39 cellular contexts compared by ENCODE assay signal in genomic region chr9:1157836-1158235, GRCh38.
"Had no signal": no experiment of that assay in that cellular context is flagged by ENCODE, and none has a peak within 500 bp of the region (broad histone marks: within the 10 kb centered on the region; RNA-seq: fewer than 3 reads in every experiment).

No MANE protein-coding gene starts in this region.

- H3K27me3 ChIP-seq: adrenal gland, ascending aorta, body of pancreas, brain microvascular endothelial cell, breast epithelium, cardiac muscle cell, colonic mucosa had no signal

- FAIRE-seq: astrocyte, bronchial epithelial cell, colon had no signal

- H3K9me3 ChIP-seq: adrenal gland, ascending aorta, body of pancreas, breast epithelium, colonic mucosa had no signal

- H3K4me3 ChIP-seq: adrenal gland, ascending aorta, body of pancreas, breast epithelium, cardiac muscle cell, colonic mucosa had no signal

- H3K36me3 ChIP-seq: adrenal gland, ascending aorta, brain microvascular endothelial cell, breast epithelium, cardiac muscle cell, colonic mucosa had no signal

- H3K4me1 Mint-ChIP-seq: activated naive CD4-positive, alpha-beta T cell treated with anti-CD3 and anti-CD28 coated beads, Interleukin-2, amount 10 ng/mL, durations not matched to agents 7 days and 5 days; activated naive CD4-positive, alpha-beta T cell treated with anti-CD3 and anti-CD28 coated beads, Interleukin-2, amount 50 U/mL, for 24 hours; activated naive CD8-positive, alpha-beta T cell treated with anti-CD3 and anti-CD28 coated beads for 36 hours; activated naive CD8-positive, alpha-beta T cell treated with anti-CD3 and anti-CD28 coated beads, Interleukin-2, amount 10 ng/mL, durations not matched to agents 7 days and 5 days; activated naive CD8-positive, alpha-beta T cell treated with anti-CD3 and anti-CD28 coated beads, Interleukin-2, amount 50 U/mL, for 24 hours; activated T-helper 17 cell treated with anti-CD3 and anti-CD28 coated beads, Interleukin-2, amount 50 U/mL, for 72 hours; brain; central memory CD8-positive, alpha-beta T cell had no signal

- H3K4me3 Mint-ChIP-seq: activated naive CD4-positive, alpha-beta T cell treated with anti-CD3 and anti-CD28 coated beads for 36 hours; activated naive CD4-positive, alpha-beta T cell treated with anti-CD3 and anti-CD28 coated beads, Interleukin-2, amount 10 ng/mL, durations not matched to agents 7 days and 5 days; activated naive CD4-positive, alpha-beta T cell treated with anti-CD3 and anti-CD28 coated beads, Interleukin-2, amount 50 U/mL, for 24 hours; activated naive CD8-positive, alpha-beta T cell; activated naive CD8-positive, alpha-beta T cell treated with anti-CD3 and anti-CD28 coated beads for 36 hours; activated naive CD8-positive, alpha-beta T cell treated with anti-CD3 and anti-CD28 coated beads, Interleukin-2, amount 10 ng/mL, durations not matched to agents 7 days and 5 days; activated naive CD8-positive, alpha-beta T cell treated with anti-CD3 and anti-CD28 coated beads, Interleukin-2, amount 50 U/mL, for 24 hours; activated T-cell treated with anti-CD3 and anti-CD28 coated beads, Interleukin-2, amount 50 U/mL, for 4 hours; activated T-cell treated with anti-CD3 and anti-CD28 coated beads, Interleukin-2, amount 50 U/mL, for 72 hours; activated T-helper 1 cell treated with anti-CD3 and anti-CD28 coated beads, Interleukin-12 subunit alpha, Interleukin-12 subunit beta, Interleukin-2, Interleukin-4 antibody, amounts not matched to agents 30 ng/mL and 10 ng/mL and 1 ng/mL, durations not matched to agents 14 hours and 24 hours and 36 hours; activated T-helper 17 cell treated with anti-CD3 and anti-CD28 coated beads, Interleukin-2, amount 50 U/mL, for 72 hours; brain; central memory CD8-positive, alpha-beta T cell had no signal

- H3K27ac Mint-ChIP-seq: activated naive CD4-positive, alpha-beta T cell treated with anti-CD3 and anti-CD28 coated beads for 36 hours; activated naive CD4-positive, alpha-beta T cell treated with anti-CD3 and anti-CD28 coated beads, Interleukin-2, amount 10 ng/mL, durations not matched to agents 7 days and 5 days; activated naive CD4-positive, alpha-beta T cell treated with anti-CD3 and anti-CD28 coated beads, Interleukin-2, amount 50 U/mL, for 24 hours; activated naive CD4-positive, alpha-beta T cell treated with anti-CD3 and anti-CD28 coated beads, Interleukin-2, amount 50 U/mL, for 72 hours; activated naive CD8-positive, alpha-beta T cell; activated naive CD8-positive, alpha-beta T cell treated with anti-CD3 and anti-CD28 coated beads for 36 hours; activated naive CD8-positive, alpha-beta T cell treated with anti-CD3 and anti-CD28 coated beads, Interleukin-2, amount 10 ng/mL, durations not matched to agents 7 days and 5 days; activated naive CD8-positive, alpha-beta T cell treated with anti-CD3 and anti-CD28 coated beads, Interleukin-2, amount 50 U/mL, for 24 hours; activated T-cell treated with anti-CD3 and anti-CD28 coated beads, Interleukin-2, amount 50 U/mL, for 72 hours; activated T-helper 1 cell treated with anti-CD3 and anti-CD28 coated beads, Interleukin-12 subunit alpha, Interleukin-12 subunit beta, Interleukin-2, Interleukin-4 antibody, amounts not matched to agents 30 ng/mL and 10 ng/mL and 1 ng/mL, durations not matched to agents 14 hours and 24 hours and 36 hours; activated T-helper 17 cell treated with anti-CD3 and anti-CD28 coated beads, Interleukin-2, amount 50 U/mL, for 72 hours; activated T-helper 2 cell treated with anti-CD3 and anti-CD28 coated beads, Interferon-gamma antibody, Interleukin-2, Interleukin-4, amounts not matched to agents 10 μg/mL and 5 μg/mL and 100 μg/mL, durations not matched to agents 14 hours and 24 hours and 36 hours; brain had no signal

- H3K27me3 Mint-ChIP-seq: activated naive CD4-positive, alpha-beta T cell treated with anti-CD3 and anti-CD28 coated beads, Interleukin-2, amount 10 ng/mL, durations not matched to agents 7 days and 5 days; activated naive CD8-positive, alpha-beta T cell treated with anti-CD3 and anti-CD28 coated beads, Interleukin-2, amount 10 ng/mL, durations not matched to agents 7 days and 5 days; activated naive CD8-positive, alpha-beta T cell treated with anti-CD3 and anti-CD28 coated beads, Interleukin-2, amount 50 U/mL, for 24 hours; central memory CD8-positive, alpha-beta T cell had no signal

- H3K9me3 Mint-ChIP-seq: activated naive CD4-positive, alpha-beta T cell treated with anti-CD3 and anti-CD28 coated beads for 36 hours; activated naive CD4-positive, alpha-beta T cell treated with anti-CD3 and anti-CD28 coated beads, Interleukin-2, amount 10 ng/mL, durations not matched to agents 7 days and 5 days; activated naive CD4-positive, alpha-beta T cell treated with anti-CD3 and anti-CD28 coated beads, Interleukin-2, amount 50 U/mL, for 24 hours; activated naive CD4-positive, alpha-beta T cell treated with anti-CD3 and anti-CD28 coated beads, Interleukin-2, amount 50 U/mL, for 72 hours; activated naive CD8-positive, alpha-beta T cell treated with anti-CD3 and anti-CD28 coated beads for 36 hours; activated naive CD8-positive, alpha-beta T cell treated with anti-CD3 and anti-CD28 coated beads, Interleukin-2, amount 10 ng/mL, durations not matched to agents 7 days and 5 days; activated naive CD8-positive, alpha-beta T cell treated with anti-CD3 and anti-CD28 coated beads, Interleukin-2, amount 50 U/mL, for 24 hours; activated T-cell treated with anti-CD3 and anti-CD28 coated beads, Interleukin-2, amount 50 U/mL, for 4 hours; activated T-helper 1 cell treated with anti-CD3 and anti-CD28 coated beads, Interleukin-12 subunit alpha, Interleukin-12 subunit beta, Interleukin-2, Interleukin-4 antibody, amounts not matched to agents 30 ng/mL and 10 ng/mL and 1 ng/mL, durations not matched to agents 14 hours and 24 hours and 36 hours; activated T-helper 17 cell treated with anti-CD3 and anti-CD28 coated beads, Interleukin-2, amount 50 U/mL, for 72 hours; activated T-helper 2 cell treated with anti-CD3 and anti-CD28 coated beads, Interferon-gamma antibody, Interleukin-2, Interleukin-4, amounts not matched to agents 10 μg/mL and 5 μg/mL and 100 μg/mL, durations not matched to agents 14 hours and 24 hours and 36 hours; central memory CD8-positive, alpha-beta T cell had no signal

- H3K36me3 Mint-ChIP-seq: activated naive CD4-positive, alpha-beta T cell treated with anti-CD3 and anti-CD28 coated beads, Interleukin-2, amount 10 ng/mL, durations not matched to agents 7 days and 5 days; activated naive CD4-positive, alpha-beta T cell treated with anti-CD3 and anti-CD28 coated beads, Interleukin-2, amount 50 U/mL, for 24 hours; activated naive CD4-positive, alpha-beta T cell treated with anti-CD3 and anti-CD28 coated beads, Interleukin-2, amount 50 U/mL, for 72 hours; activated naive CD8-positive, alpha-beta T cell; activated naive CD8-positive, alpha-beta T cell treated with anti-CD3 and anti-CD28 coated beads for 36 hours; activated naive CD8-positive, alpha-beta T cell treated with anti-CD3 and anti-CD28 coated beads, Interleukin-2, amount 10 ng/mL, durations not matched to agents 7 days and 5 days; brain had no signal

- H3K27ac ChIP-seq: adrenal gland, ascending aorta, body of pancreas, brain microvascular endothelial cell, breast epithelium, cardiac muscle cell, colonic mucosa had no signal

- H3K4me1 ChIP-seq: adrenal gland, ascending aorta, body of pancreas, breast epithelium, colonic mucosa had no signal

- ATAC-seq: activated naive CD4-positive, alpha-beta T cell treated with anti-CD3 and anti-CD28 coated beads, Interleukin-2, amount 50 U/mL, for 72 hours; activated naive CD8-positive, alpha-beta T cell treated with anti-CD3 and anti-CD28 coated beads, Interleukin-2, amount 50 U/mL, for 24 hours; activated T-cell treated with anti-CD3 and anti-CD28 coated beads, Interleukin-2, amount 50 U/mL, for 4 hours; activated T-cell treated with anti-CD3 and anti-CD28 coated beads, Interleukin-2, amount 50 U/mL, for 72 hours; activated T-helper 17 cell treated with anti-CD3 and anti-CD28 coated beads, Interleukin-2, amount 50 U/mL, for 72 hours; body of pancreas had no signal

- DNase-seq: activated effector memory CD4-positive, alpha-beta T cell treated with anti-CD3 and anti-CD28 coated beads, Interleukin-2, amount 50 U/mL, for 16 hours; activated effector memory CD4-positive, alpha-beta T cell treated with Interleukin-2 at 50 U/mL for 16 hours; activated gamma-delta T cell; activated gamma-delta T cell treated with Interleukin-2 at 50 U/mL for 16 hours; activated naive CD4-positive, alpha-beta T cell; activated naive CD4-positive, alpha-beta T cell treated with anti-CD3 and anti-CD28 coated beads for 36 hours; activated naive CD4-positive, alpha-beta T cell treated with anti-CD3 and anti-CD28 coated beads, Interleukin-2, amount 10 ng/mL, durations not matched to agents 7 days and 5 days; activated naive CD4-positive, alpha-beta T cell treated with anti-CD3 and anti-CD28 coated beads, Interleukin-2, amount 50 U/mL, for 16 hours; activated naive CD4-positive, alpha-beta T cell treated with Interleukin-2 at 50 U/mL for 16 hours; activated naive CD8-positive, alpha-beta T cell treated with anti-CD3 and anti-CD28 coated beads for 36 hours; activated naive CD8-positive, alpha-beta T cell treated with anti-CD3 and anti-CD28 coated beads, Interleukin-2, amount 10 ng/mL, durations not matched to agents 7 days and 5 days; activated naive CD8-positive, alpha-beta T cell treated with anti-CD3 and anti-CD28 coated beads, Interleukin-2, amount 50 U/mL, for 24 hours; activated T-cell treated with anti-CD3 and anti-CD28 coated beads, Interleukin-2, amount 50 U/mL, for 4 hours; activated T-cell treated with anti-CD3 and anti-CD28 coated beads, Interleukin-2, amount 50 U/mL, for 48 hours; activated T-cell treated with anti-CD3 and anti-CD28 coated beads, Interleukin-2, amount 50 U/mL, for 72 hours; adrenal gland; amygdala; anterior cingulate cortex; aorta; body of pancreas; brain microvascular endothelial cell; caudate nucleus; central memory CD4-positive, alpha-beta T cell; cerebellar nuclear complex; colonic mucosa had no signal
